8 cellular contexts compared by ENCODE assay signal in genomic region chr2:70104231-70105111, GRCh38. TPM values are rescaled to one million over a fixed set of nuclear protein-coding genes. Genes with fewer than 3 reads are reported as not detected.
DNase-seq lines count a peak whose midpoint lies in the region; ATAC-seq, FAIRE-seq and TF ChIP-seq lines count a peak whose summit lies in the region.

No MANE protein-coding gene starts in this region.

- H3K9me3 ChIP-seq in AG04450 (ENCODE audit: control insufficient read depth, insufficient read depth, low read length) (no peaks in the 10 kb centered on the region; the same call in 1 of the 2 replicates), fibroblast of lung (ENCODE audit: control insufficient read depth, insufficient read depth, low read depth, low read length) (no peaks in the 10 kb centered on the region)

- FAIRE-seq in TTC549 (lab: Jason Lieb, UNC) = peak; percentile 96

- H4K20me1 ChIP-seq in fibroblast of lung (ENCODE audit: control insufficient read depth, extremely low read depth, insufficient read depth, low read length) = no peaks in the 10 kb centered on the region

- TF ChIP-seq POLR2A in GM18505 (IDR thresholded peaks at IDR 0.05; ENCODE audit: borderline replicate concordance, extremely low read depth, insufficient read depth, insufficient read length) = no peak

- H3K27me3 ChIP-seq in AG04450 (ENCODE audit: control insufficient read depth, insufficient read depth, low read length) (no peaks in the 10 kb centered on the region), fibroblast of lung (ENCODE audit: control insufficient read depth, insufficient read depth, low read length) (no peaks in the 10 kb centered on the region)

- no peak overlapping the region for H3K9ac ChIP-seq in fibroblast of lung (ENCODE audit: insufficient read depth, low read length)

- H3K79me2 ChIP-seq in fibroblast of lung (ENCODE audit: control insufficient read depth, insufficient read depth, low read length) = no peaks in the 10 kb centered on the region

- H3K27ac ChIP-seq in AG04450 (ENCODE audit: low read depth, low read length) (no peak overlapping the region), fibroblast of lung (ENCODE audit: insufficient read depth, low read length) (no peak overlapping the region)

- ATAC-seq in GM18505 (IDR thresholded peaks at IDR 0.05; ENCODE audit: unreplicated experiment) = no peak
- no peak for ATAC-seq in HG03432 (IDR thresholded peaks at IDR 0.05; ENCODE audit: unreplicated experiment)

- peaks cover 6% of the 10 kb centered on the region for H3K4me1 ChIP-seq in fibroblast of lung (ENCODE audit: control insufficient read depth, extremely low read depth, insufficient read depth, low read length)

- H2AFZ ChIP-seq in fibroblast of lung (ENCODE audit: low read length) = peak overlapping the region; percentile 55

- no peaks in the 10 kb centered on the region for H3K36me3 ChIP-seq in fibroblast of lung (ENCODE audit: control insufficient read depth, insufficient read depth, low read length)

- DNase-seq in AG04450 (ENCODE audit: low read depth, low spot score) (peak; percentile 34), HEK293T (ENCODE audit: extremely low spot score) (peak; percentile 59), fibroblast of lung (ENCODE audit: low read depth in 2 of 2) (peak; percentile 60 to 85), skeletal muscle cell (ENCODE audit: low read depth) (peak; percentile 64), NCI-H1092 (lab: John Stamatoyannopoulos, UW) (no peak)

- TF ChIP-seq CTCF in AG04450 (IDR thresholded peaks at IDR 0.05; ENCODE audit: low read depth, low read length) (no peak), fibroblast of lung (conservative IDR thresholded peaks at IDR 0.05 in 1 of 2, IDR thresholded peaks at IDR 0.05 in 1 of 2; ENCODE audit: low read depth in 1 of 2, low read length in 2 of 2) (no peak)

- POLR2A ChIA-PET in AG04450 (lab: Yijun Ruan, JAX) (no interaction called here), HEK293T (lab: Yijun Ruan, JAX) (interaction anchor here (0.8 to 2.3 kb wide), 8 partner anchors 11 to 190 kb away, joined by 3 to 19 read pairs (median 7); partner anchors contain the start of gene PCYOX1)

- CTCF ChIA-PET in AG04450 (lab: Charles Lee) = interaction anchor here (1.2 to 1.4 kb wide), 2 partner anchors 34 to 192 kb away, joined by 3 to 6 read pairs; no protein-coding TSS in a partner anchor
- CTCF ChIA-PET in HEK293T (lab: Yijun Ruan, JAX) = interaction anchor here (0.6 to 1.2 kb wide), 3 partner anchors 9 to 34 kb away, joined by 3 read pairs; no protein-coding TSS in a partner anchor

- H3K4me3 ChIP-seq in AG04450 (ENCODE audit: low read depth, low read length) (no peak overlapping the region), fibroblast of lung (replicated peaks in 1 of 4; ENCODE audit: control extremely low read depth in 1 of 4, insufficient read depth in 1 of 4, low read depth in 3 of 4, low read length in 4 of 4) (peak overlapping the region in 2 of 4 experiments; percentile 7 to 29), skeletal muscle cell (ENCODE audit: low read depth, low read length) (no peak overlapping the region)

- H3K4me2 ChIP-seq in fibroblast of lung (ENCODE audit: extremely low read depth, insufficient read depth, low read length) = no peak overlapping the region

TF ChIP-seq in HEK293T, 16 proteins besides CTCF, POLR2A, EP300 and RAD21:
- no peak for TF ChIP-seq ZNF384 (IDR thresholded peaks at IDR 0.05)
- no peak for TF ChIP-seq FOXA1 (IDR thresholded peaks at IDR 0.05)
- no peak for TF ChIP-seq HDGF (IDR thresholded peaks at IDR 0.05; ENCODE audit: borderline replicate concordance)
- no peak for TF ChIP-seq FOXK2 (IDR thresholded peaks at IDR 0.05)
- peak; percentile 14; the same call in 1 of the 2 replicates for TF ChIP-seq FOXM1 (IDR thresholded peaks at IDR 0.05; ENCODE audit: borderline replicate concordance)
- no peak for TF ChIP-seq ARNT (IDR thresholded peaks at IDR 0.05)

RNA-seq across cellular contexts. Expression of gene PCBP1, which starts 17.2 kb away (rescaled TPM):
- polyA plus RNA-seq in AG04450 (2011; rRNA removed) (63.8 and 91.3 TPM in 2 replicates), fibroblast of lung (104 and 143 TPM in 2 replicates)
- 65.2 and 76.3 TPM in 2 replicates for polyA minus RNA-seq in AG04450 (2011; rRNA and poly(A)+ RNA removed)
- total RNA-seq in fibroblast of lung = 30.6 and 42.1 TPM in 2 replicates
- 237 and 312 TPM in 2 replicates for polyA plus RNA-seq in fibroblast of lung (2012)
- polyA minus RNA-seq in fibroblast of lung (ENCODE audit: low replicate concordance) = 137 and 144 TPM in 2 replicates
